In the genomic region with DNA sequence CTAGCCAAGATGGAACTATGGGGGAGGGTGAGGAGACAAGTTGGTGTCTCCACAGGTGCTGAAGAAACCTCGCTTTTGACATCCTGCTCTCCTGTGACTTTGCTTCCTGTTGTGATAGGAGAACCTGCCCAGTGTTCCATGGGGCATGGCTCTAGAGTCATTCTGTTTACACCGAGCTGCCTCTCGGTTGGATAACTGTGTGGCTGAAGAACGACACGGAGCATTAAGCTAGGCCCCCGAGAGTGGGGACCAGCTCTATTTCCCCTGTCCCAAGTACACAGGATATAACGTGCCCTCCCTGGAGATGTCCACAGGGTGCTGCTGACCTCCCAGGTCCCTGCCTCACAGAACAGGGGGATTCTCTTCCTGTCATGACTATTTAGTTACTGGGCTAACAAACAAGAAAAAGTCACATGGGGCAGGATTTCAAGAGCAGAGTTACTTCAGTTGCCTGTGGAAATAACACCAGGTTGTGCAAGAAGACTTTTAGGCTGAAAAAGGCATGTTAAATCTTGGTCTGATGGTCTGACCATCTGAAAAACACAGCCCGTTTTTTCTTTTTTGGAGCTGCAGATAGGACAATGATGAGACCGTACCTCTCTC, we compare ENCODE assay signal across 1 cellular context.
TF ChIP-seq lines count a peak whose summit lies in the region.

No MANE protein-coding gene starts in this region.

TF ChIP-seq in GM12878, 131 proteins besides CTCF, POLR2A, EP300 and RAD21:
- TF ChIP-seq, protein P1, sequence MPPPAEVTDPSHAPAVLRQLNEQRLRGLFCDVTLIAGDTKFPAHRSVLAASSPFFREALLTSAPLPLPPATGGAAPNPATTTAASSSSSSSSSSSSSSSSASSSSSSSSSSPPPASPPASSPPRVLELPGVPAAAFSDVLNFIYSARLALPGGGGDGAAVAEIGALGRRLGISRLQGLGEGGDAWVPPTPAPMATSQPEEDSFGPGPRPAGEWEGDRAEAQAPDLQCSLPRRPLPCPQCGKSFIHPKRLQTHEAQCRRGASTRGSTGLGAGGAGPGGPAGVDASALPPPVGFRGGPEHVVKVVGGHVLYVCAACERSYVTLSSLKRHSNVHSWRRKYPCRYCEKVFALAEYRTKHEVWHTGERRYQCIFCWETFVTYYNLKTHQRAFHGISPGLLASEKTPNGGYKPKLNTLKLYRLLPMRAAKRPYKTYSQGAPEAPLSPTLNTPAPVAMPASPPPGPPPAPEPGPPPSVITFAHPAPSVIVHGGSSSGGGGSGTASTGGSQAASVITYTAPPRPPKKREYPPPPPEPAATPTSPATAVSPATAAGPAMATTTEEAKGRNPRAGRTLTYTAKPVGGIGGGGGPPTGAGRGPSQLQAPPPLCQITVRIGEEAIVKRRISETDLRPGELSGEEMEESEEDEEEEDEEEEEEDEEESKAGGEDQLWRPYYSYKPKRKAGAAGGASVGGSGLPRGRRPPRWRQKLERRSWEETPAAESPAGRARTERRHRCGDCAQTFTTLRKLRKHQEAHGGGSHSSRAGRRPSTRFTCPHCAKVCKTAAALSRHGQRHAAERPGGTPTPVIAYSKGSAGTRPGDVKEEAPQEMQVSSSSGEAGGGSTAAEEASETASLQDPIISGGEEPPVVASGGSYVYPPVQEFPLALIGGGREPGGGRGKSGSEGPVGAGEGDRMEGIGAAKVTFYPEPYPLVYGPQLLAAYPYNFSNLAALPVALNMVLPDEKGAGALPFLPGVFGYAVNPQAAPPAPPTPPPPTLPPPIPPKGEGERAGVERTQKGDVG (CRISPR knock-in tag; IDR thresholded peaks at IDR 0.05), result no peak
- TF ChIP-seq TCF3 (IDR thresholded peaks at IDR 0.05; ENCODE audit: borderline replicate concordance, insufficient read depth, low read depth, low read length), result no peak
- TF ChIP-seq SRF (IDR thresholded peaks at IDR 0.05; ENCODE audit: low read depth in 2 of 2, low read length in 2 of 2), result no peak
- TF ChIP-seq, protein P2, sequence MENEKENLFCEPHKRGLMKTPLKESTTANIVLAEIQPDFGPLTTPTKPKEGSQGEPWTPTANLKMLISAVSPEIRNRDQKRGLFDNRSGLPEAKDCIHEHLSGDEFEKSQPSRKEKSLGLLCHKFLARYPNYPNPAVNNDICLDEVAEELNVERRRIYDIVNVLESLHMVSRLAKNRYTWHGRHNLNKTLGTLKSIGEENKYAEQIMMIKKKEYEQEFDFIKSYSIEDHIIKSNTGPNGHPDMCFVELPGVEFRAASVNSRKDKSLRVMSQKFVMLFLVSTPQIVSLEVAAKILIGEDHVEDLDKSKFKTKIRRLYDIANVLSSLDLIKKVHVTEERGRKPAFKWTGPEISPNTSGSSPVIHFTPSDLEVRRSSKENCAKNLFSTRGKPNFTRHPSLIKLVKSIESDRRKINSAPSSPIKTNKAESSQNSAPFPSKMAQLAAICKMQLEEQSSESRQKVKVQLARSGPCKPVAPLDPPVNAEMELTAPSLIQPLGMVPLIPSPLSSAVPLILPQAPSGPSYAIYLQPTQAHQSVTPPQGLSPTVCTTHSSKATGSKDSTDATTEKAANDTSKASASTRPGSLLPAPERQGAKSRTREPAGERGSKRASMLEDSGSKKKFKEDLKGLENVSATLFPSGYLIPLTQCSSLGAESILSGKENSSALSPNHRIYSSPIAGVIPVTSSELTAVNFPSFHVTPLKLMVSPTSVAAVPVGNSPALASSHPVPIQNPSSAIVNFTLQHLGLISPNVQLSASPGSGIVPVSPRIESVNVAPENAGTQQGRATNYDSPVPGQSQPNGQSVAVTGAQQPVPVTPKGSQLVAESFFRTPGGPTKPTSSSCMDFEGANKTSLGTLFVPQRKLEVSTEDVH (IDR thresholded peaks at IDR 0.05; ENCODE audit: low read depth, partially characterized antibody), result no peak
